Comparison of ENCODE assay signal across 16 cellular contexts in genomic region chr4:156815717-156816319, GRCh38.
A peak's percentile ranks its signal among the peaks of the same experiment; 100 is the strongest.
DNase-seq lines count a peak whose midpoint lies in the region; ATAC-seq and TF ChIP-seq lines count a peak whose summit lies in the region.
"Had no signal": no experiment of that assay in that cellular context is flagged by ENCODE, and none has a peak within 500 bp of the region (broad histone marks: within the 10 kb centered on the region; RNA-seq: fewer than 3 reads in every experiment).

No MANE protein-coding gene starts in this region.

- no peak for ATAC-seq in GM18511 (IDR thresholded peaks at IDR 0.05; ENCODE audit: unreplicated experiment)
- ATAC-seq: left lobe of liver had no signal

- no peaks in the 10 kb centered on the region for H3K9me3 ChIP-seq in esophagus squamous epithelium
- H3K9me3 ChIP-seq: Peyer's patch, transverse colon had no signal

- no peaks in the 10 kb centered on the region for H3K36me3 ChIP-seq in esophagus squamous epithelium
- H3K36me3 ChIP-seq: Peyer's patch, transverse colon had no signal

- peak overlapping the region in 2 of 4 donors; percentile 36 to 46 for H3K27ac ChIP-seq in esophagus squamous epithelium
- H3K27ac ChIP-seq: Peyer's patch, transverse colon had no signal

- no peak overlapping the region for H3K4me3 ChIP-seq in esophagus squamous epithelium
- H3K4me3 ChIP-seq: Peyer's patch, transverse colon had no signal

- no peaks in the 10 kb centered on the region for H3K27me3 ChIP-seq in esophagus squamous epithelium
- H3K27me3 ChIP-seq: Peyer's patch, transverse colon had no signal

- H3K4me1 ChIP-seq in esophagus squamous epithelium = peaks cover 0 to 21% (median 0%) of the 10 kb centered on the region in 3 donors
- H3K4me1 ChIP-seq: Peyer's patch had no signal

- intact Hi-C loops in esophagus squamous epithelium (cut with DNase I) = no loop called here

- in situ Hi-C loops in GM13977 (cut with MboI; ENCODE audit: low pct_unique_long_range_greater_than_20kb, low sequenced_read_pairs, unreplicated experiment) = no loop called here

- TF ChIP-seq POLR2A in esophagus squamous epithelium (IDR thresholded peaks at IDR 0.05) = no peak

- peak; percentile 96 for DNase-seq in DMS153 treated with DMSO at 0.1 percent for 48 hours (lab: John Stamatoyannopoulos, UW; ENCODE audit: unreplicated experiment)
- DNase-seq in NCI-H187 treated with DMSO at 0.1 percent for 48 hours (lab: John Stamatoyannopoulos, UW) = peak; percentile 70
- peak; percentile 97 for DNase-seq in NCI-H69 (lab: John Stamatoyannopoulos, UW)
- peak; percentile 75 for DNase-seq in left kidney (ENCODE audit: low read depth, low spot score)
- no peak for DNase-seq in esophagus squamous epithelium (lab: John Stamatoyannopoulos, UW)
- DNase-seq in GM13977 (ENCODE audit: low spot score) = no peak
- no peak for DNase-seq in A172 (ENCODE audit: low spot score)
- DNase-seq: activated CD4-positive, CD25-positive, alpha-beta regulatory T cell treated with anti-CD3 and anti-CD28 coated beads, Interleukin-2, amount 50 U/mL, for 72 hours; cerebellar nuclear complex; DND-41; erythroblast; hypothalamus; Peyer's patch; transverse colon had no signal

- 18 to 34% methylated on average over 4 of the region's 4 CpGs for WGBS in esophagus squamous epithelium, 2 donors

- TF ChIP-seq CTCF in esophagus squamous epithelium (IDR thresholded peaks at IDR 0.05) (no peak), GM13977 (IDR thresholded peaks at IDR 0.05; ENCODE audit: extremely low read depth, insufficient read depth, missing control alignments) (no peak)

Comparison
In these comparisons a context has a peak if more than half of its experiments do, and no peak if none do; other contexts are left out.
1. DNase-seq: peak in DMS153 treated with DMSO at 0.1 percent for 48 hours (single experiment), NCI-H187 treated with DMSO at 0.1 percent for 48 hours (single experiment), NCI-H69 (single experiment) and left kidney (single experiment); none in esophagus squamous epithelium (single experiment), GM13977 (single experiment) and A172 (single experiment).